ENCODE assay signal across 19 cellular contexts in the genomic region with DNA sequence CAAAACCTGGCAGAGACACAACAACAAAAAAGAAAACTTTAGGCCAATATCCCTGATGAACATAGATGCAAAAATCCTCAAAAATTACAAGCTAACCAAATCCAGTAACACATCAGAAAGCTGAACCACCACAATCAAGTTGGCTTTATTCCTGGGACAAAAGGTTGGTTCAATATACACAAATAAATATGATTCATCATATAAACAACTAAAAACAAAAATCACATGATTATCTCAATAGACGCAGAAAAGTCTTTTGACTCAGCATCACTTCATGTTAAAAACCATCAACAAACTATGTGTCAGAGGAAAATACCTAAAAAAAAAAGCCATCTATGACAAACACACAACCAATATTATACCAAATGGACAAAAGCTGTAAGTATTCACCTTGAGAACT.
"Had no signal": no experiment of that assay in that cellular context is flagged by ENCODE, and none has a peak within 500 bp of the region (broad histone marks: within the 10 kb centered on the region; RNA-seq: fewer than 3 reads in every experiment).

No MANE protein-coding gene starts in this region.

- H3K27me3 ChIP-seq: ascending aorta had no signal

- H3K4me3 ChIP-seq: ascending aorta, left ventricle myocardium inferior had no signal

- DNase-seq: activated CD4-positive, alpha-beta T cell treated with anti-CD3 and anti-CD28 coated beads for 1 hour; activated CD4-positive, alpha-beta T cell treated with anti-CD3 and anti-CD28 coated beads, Interleukin-2, amount 50 U/mL, for 48 hours; activated naive CD4-positive, alpha-beta T cell treated with Interleukin-2 at 50 U/mL for 16 hours; activated naive CD8-positive, alpha-beta T cell treated with anti-CD3 and anti-CD28 coated beads, Interleukin-2, amount 50 U/mL, for 24 hours; glutamatergic neuron; hypothalamus; left ventricle myocardium inferior; natural killer cell; posterior cingulate gyrus; stimulated activated CD4-positive, alpha-beta T cell treated with anti-CD3 and anti-CD28 coated beads, Interleukin-15, amount 100 ng/mL, for 24 hours; stimulated activated CD4-positive, alpha-beta T cell treated with anti-CD3 and anti-CD28 coated beads, Interleukin-4, amount 100 ng/mL, for 24 hours; stimulated activated CD8-positive, alpha-beta memory T cell treated with anti-CD3 and anti-CD28 coated beads, Interleukin-4, amount 100 ng/mL, for 48 hours; stimulated activated naive CD4-positive, alpha-beta T cell treated with Interleukin-2 at 50 U/mL for 16 hours; substantia nigra; T-cell; T-helper 9 cell; trophoblast cell had no signal

- H3K9me3 ChIP-seq: ascending aorta had no signal

- H3K27ac ChIP-seq: ascending aorta, left ventricle myocardium inferior had no signal

- H3K4me1 ChIP-seq: ascending aorta, left ventricle myocardium inferior had no signal

- H3K36me3 ChIP-seq: ascending aorta, left ventricle myocardium inferior had no signal

- ATAC-seq: activated naive CD8-positive, alpha-beta T cell treated with anti-CD3 and anti-CD28 coated beads, Interleukin-2, amount 50 U/mL, for 24 hours; activated T-helper 17 cell treated with anti-CD3 and anti-CD28 coated beads, Interleukin-2, amount 50 U/mL, for 72 hours; natural killer cell; T-cell had no signal
